ENCODE assay signal across 16 cellular contexts in the genomic region with DNA sequence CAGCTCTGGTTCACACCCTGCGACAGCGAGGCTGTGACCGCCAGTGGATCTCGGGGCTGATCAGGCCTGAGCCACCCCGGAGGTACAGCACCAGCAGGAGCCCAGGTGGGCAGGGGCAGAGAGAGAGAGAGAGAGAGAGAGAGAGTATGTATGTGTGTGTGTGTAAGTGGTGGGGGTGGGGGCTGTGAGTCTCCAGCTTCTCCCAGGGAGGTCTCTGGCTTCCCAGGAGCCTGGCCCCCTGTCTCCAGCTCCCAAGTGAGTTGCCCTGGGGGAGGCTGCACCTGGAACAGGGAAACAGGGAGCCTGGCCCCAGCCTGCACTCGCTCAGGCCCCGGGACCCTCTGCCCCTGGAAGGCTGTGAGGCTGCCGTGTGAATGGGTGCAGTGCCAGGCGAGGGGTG. TPM values are rescaled to one million over a fixed set of nuclear protein-coding genes. Genes with fewer than 3 reads are reported as not detected.
DNase-seq lines count a peak whose midpoint lies in the region; ATAC-seq, FAIRE-seq and TF ChIP-seq lines count a peak whose summit lies in the region.
"Had no signal": no experiment of that assay in that cellular context is flagged by ENCODE, and none has a peak within 500 bp of the region (broad histone marks: within the 10 kb centered on the region; RNA-seq: fewer than 3 reads in every experiment).

No MANE protein-coding gene starts in this region.

- peaks cover 2% of the 10 kb centered on the region for H3K27me3 Mint-ChIP-seq in H9 (ENCODE audit: low read depth)
- no peaks in the 10 kb centered on the region for H3K27me3 Mint-ChIP-seq in activated T-cell treated with anti-CD3 and anti-CD28 coated beads, Interleukin-2, amount 50 U/mL, for 72 hours (ENCODE audit: low read depth)

- peak overlapping the region in 2 of 3 donors; percentile 7 to 13 for H3K4me3 ChIP-seq in breast epithelium
- no peak overlapping the region for H3K4me3 ChIP-seq in mammary epithelial cell (replicated peaks in 1 of 3; ENCODE audit: insufficient read depth in 1 of 3, low read depth in 2 of 3, low read length in 3 of 3)
- no peak overlapping the region for H3K4me3 ChIP-seq in H1 (ENCODE audit: extremely low read depth in 1 of 4, insufficient read depth in 2 of 4, low read depth in 3 of 4, low read length in 4 of 4)
- peak overlapping the region in 1 of 3 donors; percentile 58 for H3K4me3 ChIP-seq in skeletal muscle tissue (ENCODE audit: low read length in 3 of 3)
- H3K4me3 ChIP-seq: MG63 had no signal

- H3K4ac ChIP-seq in H9 (ENCODE audit: low read depth, low read length) (no peak overlapping the region), H1 (replicated peaks; ENCODE audit: insufficient read length, low read depth, low read length) (no peak overlapping the region)

- H3K27ac ChIP-seq in breast epithelium (no peak overlapping the region), mammary epithelial cell (ENCODE audit: insufficient read depth, low read depth, low read length) (no peak overlapping the region), H9 (ENCODE audit: insufficient read length, low read depth, low read length) (no peak overlapping the region), H1 (ENCODE audit: low read depth, low read length) (no peak overlapping the region), skeletal muscle tissue (ENCODE audit: low read depth, low read length) (no peak overlapping the region)

- POLR2A ChIA-PET in H1 (lab: Charles Lee; ENCODE audit: partially characterized antibody): interaction anchor here (1.5 kb wide), 1 partner anchor 8 kb away, joined by 3 read pairs; no protein-coding TSS in a partner anchor

- H4K5ac ChIP-seq in H9 (ENCODE audit: insufficient read length, low read depth, low read length) (no peak overlapping the region), H1 (ENCODE audit: insufficient read length, low read depth, low read length) (no peak overlapping the region)

- peaks cover 4 to 5% of the 10 kb centered on the region in 2 donors for H3K4me1 ChIP-seq in breast epithelium
- peaks cover 3% of the 10 kb centered on the region for H3K4me1 ChIP-seq in mammary epithelial cell (ENCODE audit: insufficient read depth, low read length)
- no peaks in the 10 kb centered on the region for H3K4me1 ChIP-seq in H9 (ENCODE audit: insufficient read depth, low read length)
- no peaks in the 10 kb centered on the region for H3K4me1 ChIP-seq in H1 (replicated peaks in 1 of 4; ENCODE audit: control insufficient read depth in 3 of 4, insufficient read depth in 4 of 4, low read length in 3 of 4)
- peaks cover 53 to 70% (median 63%) of the 10 kb centered on the region in 3 donors for H3K4me1 ChIP-seq in skeletal muscle tissue (ENCODE audit: control insufficient read depth in 3 of 3, insufficient read depth in 3 of 3, low read length in 3 of 3)

- H4K20me1 ChIP-seq in mammary epithelial cell (ENCODE audit: insufficient read depth, low read length) (no peaks in the 10 kb centered on the region), H9 (ENCODE audit: control insufficient read depth, insufficient read depth, insufficient read length) (no peaks in the 10 kb centered on the region), H1 (replicated peaks in 1 of 2; ENCODE audit: control insufficient read depth in 1 of 2, insufficient read depth in 2 of 2, low read length in 2 of 2) (peaks cover 0 to 3% of the 10 kb centered on the region in 2 experiments)

- H3K9ac ChIP-seq in mammary epithelial cell (ENCODE audit: insufficient read depth, low read length) (no peak overlapping the region), H9 (ENCODE audit: extremely low read depth, insufficient read length, low read length) (no peak overlapping the region), H1 (replicated peaks in 1 of 4; ENCODE audit: extremely low read depth in 1 of 4, low read depth in 3 of 4, low read length in 3 of 4) (no peak overlapping the region), skeletal muscle tissue (ENCODE audit: low read depth in 1 of 3, low read length in 3 of 3) (peak overlapping the region; percentile 12 to 71 (median 45))

- intact Hi-C loops in breast epithelium (cut with DNase I; ENCODE audit: low total_unique reads): no loop called here
- intact Hi-C loops in mammary epithelial cell (cut with micrococcal nuclease): no loop called here

- no peak for FAIRE-seq in H1 (lab: Jason Lieb, UNC)
- FAIRE-seq: GM19239, H54 had no signal

- no peak overlapping the region for H3K18ac ChIP-seq in H9 (ENCODE audit: insufficient read length, low read depth, low read length)
- no peak overlapping the region for H3K18ac ChIP-seq in H1 (ENCODE audit: extremely low read depth, low read length)

- peak overlapping the region in 2 of 3 experiments; percentile 53 to 89; a peak in 2 of 7 replicates for H3K27ac Mint-ChIP-seq in H9
- H3K27ac Mint-ChIP-seq in activated T-cell treated with anti-CD3 and anti-CD28 coated beads, Interleukin-2, amount 50 U/mL, for 72 hours: no peak overlapping the region
- H3K27ac Mint-ChIP-seq: CD14-positive monocyte had no signal

- H3K14ac ChIP-seq in H9 (ENCODE audit: insufficient read depth, low read length): no peak overlapping the region; the same call in 1 of the 2 replicates
- no peak overlapping the region for H3K14ac ChIP-seq in H1 (ENCODE audit: insufficient read length)

- no peak overlapping the region for H3K4me3 Mint-ChIP-seq in H9
- H3K4me3 Mint-ChIP-seq in activated T-cell treated with anti-CD3 and anti-CD28 coated beads, Interleukin-2, amount 50 U/mL, for 72 hours: no peak overlapping the region
- H3K4me3 Mint-ChIP-seq: CD14-positive monocyte had no signal

- CTCF ChIA-PET in mammary epithelial cell (lab: Charles Lee; ENCODE audit: low non-redundant PET) (no interaction called here), H1 (lab: Charles Lee; ENCODE audit: partially characterized antibody) (interaction anchor here (0.7 to 1.8 kb wide), 4 partner anchors 11 to 504 kb away, joined by 3 to 5 read pairs (median 4); no protein-coding TSS in a partner anchor)

- H3K4me2 ChIP-seq in mammary epithelial cell (ENCODE audit: insufficient read depth, low read depth, low read length) (no peak overlapping the region), H9 (ENCODE audit: insufficient read depth, insufficient read length, low read length) (no peak overlapping the region), H1 (ENCODE audit: insufficient read depth in 1 of 2, low read depth in 2 of 2, low read length in 2 of 2) (no peak overlapping the region)

- H2BK5ac ChIP-seq in H9 (ENCODE audit: insufficient read length, low read length) (no peak overlapping the region), H1 (ENCODE audit: low read depth, low read length) (no peak overlapping the region)

- no peak overlapping the region for H2AK5ac ChIP-seq in H9 (ENCODE audit: insufficient read length, low read length)
- no peak overlapping the region for H2AK5ac ChIP-seq in H1 (ENCODE audit: low read depth, low read length)

- no peak for TF ChIP-seq EP300 in H1 (IDR thresholded peaks at IDR 0.05; ENCODE audit: borderline replicate concordance in 1 of 2, low read depth in 2 of 2, low read length in 2 of 2)

- H3K36me3 Mint-ChIP-seq in H9 (ENCODE audit: insufficient read depth in 1 of 3, low read depth in 3 of 3): no peaks in the 10 kb centered on the region
- no peaks in the 10 kb centered on the region for H3K36me3 Mint-ChIP-seq in activated T-cell treated with anti-CD3 and anti-CD28 coated beads, Interleukin-2, amount 50 U/mL, for 72 hours (ENCODE audit: insufficient read depth in 2 of 2)
- H3K36me3 Mint-ChIP-seq: CD14-positive monocyte had no signal

- H3K56ac ChIP-seq in H9 (ENCODE audit: insufficient read length, low read depth, low read length) (no peak overlapping the region), H1 (replicated peaks; ENCODE audit: insufficient read length, low read depth, low read length) (no peak overlapping the region)

- H2BK15ac ChIP-seq in H9 (ENCODE audit: low read depth, low read length) (no peak overlapping the region), H1 (ENCODE audit: low read length) (no peak overlapping the region)

- no peak for TF ChIP-seq POLR2A in breast epithelium (IDR thresholded peaks at IDR 0.05)
- TF ChIP-seq POLR2A in H1 (IDR thresholded peaks at IDR 0.05; ENCODE audit: control extremely low read depth in 1 of 2, low read depth in 2 of 2, low read length in 2 of 2): no peak

- dilution Hi-C loops in mammary epithelial cell (cut with HindIII; ENCODE audit: low sequenced_read_pairs): no loop called here

- H3K23ac ChIP-seq in H9 (ENCODE audit: insufficient read length, low read depth, low read length) (no peak overlapping the region), H1 (ENCODE audit: insufficient read length) (no peak overlapping the region)

- H2BK120ac ChIP-seq in H9 (ENCODE audit: low read depth, low read length, poor library complexity, severe bottlenecking) (no peak overlapping the region), H1 (replicated peaks; ENCODE audit: low read depth, low read length) (no peak overlapping the region)

- H3K23me2 ChIP-seq in H9 (ENCODE audit: insufficient read length, low read depth, low read length, poor library complexity, severe bottlenecking) (no peaks in the 10 kb centered on the region), H1 (ENCODE audit: low read depth, low read length) (peaks cover 3% of the 10 kb centered on the region; the same call in 1 of the 2 replicates)

- H2BK12ac ChIP-seq in H9 (ENCODE audit: insufficient read length, low read depth, low read length) (no peak overlapping the region), H1 (ENCODE audit: low read depth, low read length) (peak overlapping the region; percentile 17; the same call in 1 of the 2 replicates)

- no peaks in the 10 kb centered on the region for H3K9me3 ChIP-seq in breast epithelium
- no peaks in the 10 kb centered on the region for H3K9me3 ChIP-seq in mammary epithelial cell (replicated peaks; ENCODE audit: insufficient read depth, low read length)
- no peaks in the 10 kb centered on the region for H3K9me3 ChIP-seq in H9 (ENCODE audit: control insufficient read depth, low read depth, low read length)
- H3K9me3 ChIP-seq in H1 (ENCODE audit: insufficient read depth in 2 of 2, low read depth in 1 of 2, low read length in 1 of 2): no peaks in the 10 kb centered on the region
- no peaks in the 10 kb centered on the region for H3K9me3 ChIP-seq in skeletal muscle tissue (ENCODE audit: control insufficient read depth in 3 of 3, low read length in 3 of 3)
- H3K9me3 ChIP-seq: MG63 had no signal

- BruUV-seq in mammary epithelial cell (replicated peaks; lab: Mats Ljungman, UMichigan): no TSS peak

- H3K4me1 Mint-ChIP-seq in H9: peaks cover 0 to 4% of the 10 kb centered on the region in 2 experiments; a peak in 1 of 4 replicates
- no peaks in the 10 kb centered on the region for H3K4me1 Mint-ChIP-seq in activated T-cell treated with anti-CD3 and anti-CD28 coated beads, Interleukin-2, amount 50 U/mL, for 72 hours (ENCODE audit: low read depth)
- H3K4me1 Mint-ChIP-seq: CD14-positive monocyte had no signal

- H2AFZ ChIP-seq in mammary epithelial cell (ENCODE audit: low read depth, low read length) (no peak overlapping the region), H9 (ENCODE audit: low read length) (no peak overlapping the region), H1 (ENCODE audit: low read length) (no peak overlapping the region)

- H4K8ac ChIP-seq in H9 (replicated peaks; ENCODE audit: insufficient read length, low read depth, low read length) (no peak overlapping the region), H1 (ENCODE audit: extremely low read depth, insufficient read depth, low read length) (no peak overlapping the region; the same call in 1 of the 2 replicates)

- H3K79me2 ChIP-seq in mammary epithelial cell (ENCODE audit: insufficient read depth, low read length): no peaks in the 10 kb centered on the region
- no peaks in the 10 kb centered on the region for H3K79me2 ChIP-seq in H9 (ENCODE audit: insufficient read depth, low read length)
- no peaks in the 10 kb centered on the region for H3K79me2 ChIP-seq in H1 (ENCODE audit: control insufficient read depth in 1 of 2, insufficient read depth in 2 of 2, low read length in 2 of 2)

- H3K27me3 ChIP-seq in breast epithelium: peaks cover 0 to 55% of the 10 kb centered on the region in 2 donors
- H3K27me3 ChIP-seq in mammary epithelial cell (ENCODE audit: insufficient read depth, low read length): peaks cover 12% of the 10 kb centered on the region
- no peaks in the 10 kb centered on the region for H3K27me3 ChIP-seq in H9 (ENCODE audit: insufficient read depth, low read length)
- H3K27me3 ChIP-seq in H1 (replicated peaks in 1 of 4; ENCODE audit: control insufficient read depth in 3 of 4, extremely low read depth in 1 of 4, insufficient read depth in 3 of 4, low read length in 3 of 4): no peaks in the 10 kb centered on the region
- peaks cover 3 to 22% (median 19%) of the 10 kb centered on the region in 3 donors for H3K27me3 ChIP-seq in skeletal muscle tissue (ENCODE audit: control insufficient read depth in 3 of 3, insufficient read depth in 3 of 3, low read length in 3 of 3)
- H3K27me3 ChIP-seq: MG63 had no signal

- H3K36me3 ChIP-seq in breast epithelium (no peaks in the 10 kb centered on the region), mammary epithelial cell (ENCODE audit: insufficient read depth, low read length) (no peaks in the 10 kb centered on the region), H1 (ENCODE audit: control insufficient read depth in 2 of 4, insufficient read depth in 4 of 4, low read length in 3 of 4) (no peaks in the 10 kb centered on the region), skeletal muscle tissue (ENCODE audit: control insufficient read depth in 3 of 3, insufficient read depth in 3 of 3, low read length in 3 of 3) (no peaks in the 10 kb centered on the region)
- H3K36me3 ChIP-seq: MG63 had no signal

- DNase-seq in breast epithelium (ENCODE audit: low spot score in 2 of 2) (no peak), mammary epithelial cell (no peak), H9 (no peak), H1 (ENCODE audit: low read depth in 1 of 2, low spot score in 2 of 2) (no peak), NAMALWA (ENCODE audit: low spot score) (no peak)
- DNase-seq in activated T-cell treated with anti-CD3 and anti-CD28 coated beads, Interleukin-2, amount 50 U/mL, for 72 hours: no peak
- DNase-seq: Karpas-422, MG63, NCI-H82, PC-3 had no signal

- H3T11ph ChIP-seq in H9 (ENCODE audit: low read length): no peak overlapping the region

- no peak for TF ChIP-seq RAD21 in H1 (IDR thresholded peaks at IDR 0.05 in 1 of 2, conservative IDR thresholded peaks at IDR 0.05 in 1 of 2; ENCODE audit: low read depth in 2 of 2, low read length in 2 of 2)

- no peak overlapping the region for H2BK20ac ChIP-seq in H9 (ENCODE audit: low read depth, low read length, poor library complexity, severe bottlenecking)
- no peak overlapping the region for H2BK20ac ChIP-seq in H1 (ENCODE audit: low read length)

- WGBS in mammary epithelial cell (ENCODE audit: low coverage, missing lambda C conversion rate): 66% methylated on average over 5 of the region's 9 CpGs
- no CpG with 5 or more reads among the region's 9 CpGs for WGBS in H9 (ENCODE audit: extremely low coverage, insufficient read length, low lambda C conversion rate)
- WGBS in H1 (ENCODE audit: extremely low coverage in 1 of 2, insufficient coverage in 1 of 2, insufficient read length in 1 of 2, insufficient replicate concordance in 2 of 2, low coverage in 1 of 2, low lambda C conversion rate in 2 of 2, missing lambda C conversion rate in 1 of 2), 2 experiments: 92% methylated on average over 9 of the region's 9 CpGs; no CpG with 5 or more reads in 1 of the 2 experiments

- in situ Hi-C loops in mammary epithelial cell (cut with MboI; ENCODE audit: low sequenced_read_pairs in 2 of 2): no loop called here

- H3K79me1 ChIP-seq in H9 (ENCODE audit: insufficient read depth, low read depth, low read length, poor library complexity, severe bottlenecking): no peaks in the 10 kb centered on the region
- H3K79me1 ChIP-seq in H1 (ENCODE audit: low read depth, low read length): no peaks in the 10 kb centered on the region

- no peak for ATAC-seq in HG02642 (IDR thresholded peaks at IDR 0.05; ENCODE audit: poor library complexity, unreplicated experiment)
- no peak for ATAC-seq in activated T-cell treated with anti-CD3 and anti-CD28 coated beads, Interleukin-2, amount 50 U/mL, for 72 hours (replicated peaks in 1 of 2)
- ATAC-seq: PC-3 had no signal

- H4K91ac ChIP-seq in H9 (ENCODE audit: insufficient read length, low read depth, low read length): no peak overlapping the region
- H4K91ac ChIP-seq in H1 (replicated peaks; ENCODE audit: insufficient read length, low read length): no peak overlapping the region

- TF ChIP-seq CTCF in breast epithelium (IDR thresholded peaks at IDR 0.05) (no peak), mammary epithelial cell (conservative IDR thresholded peaks at IDR 0.05 in 1 of 2, IDR thresholded peaks at IDR 0.05 in 1 of 2; ENCODE audit: extremely low read depth in 1 of 2, insufficient read depth in 1 of 2, low read depth in 1 of 2, low read length in 2 of 2) (no peak), H9 (conservative IDR thresholded peaks at IDR 0.05) (no peak), H1 (IDR thresholded peaks at IDR 0.05; ENCODE audit: control extremely low read depth in 1 of 3, insufficient read depth in 1 of 3, low read depth in 1 of 3, low read length in 3 of 3) (no peak)

- no peaks in the 10 kb centered on the region; a peak in 1 of 5 replicates for H3K9me3 Mint-ChIP-seq in H9
- H3K9me3 Mint-ChIP-seq in activated T-cell treated with anti-CD3 and anti-CD28 coated beads, Interleukin-2, amount 50 U/mL, for 72 hours: no peaks in the 10 kb centered on the region
- H3K9me3 Mint-ChIP-seq: CD14-positive monocyte had no signal

RNA-seq across cellular contexts. Expression of a gene that starts 2.0 kb away (rescaled TPM):
- total RNA-seq in breast epithelium (10 to 100 TPM in 1 of 3 donors, 1 to 10 TPM in 2; 1.3 to 32.3 (median 4.2) TPM), mammary epithelial cell (not detected), H9 (2021) (not detected in 2 replicates), skeletal muscle tissue (3.7 TPM)
- polyA plus RNA-seq in mammary epithelial cell (not detected), H1 (2011; rRNA removed) (not detected in 2 replicates)
- polyA minus RNA-seq in mammary epithelial cell: not detected
- not detected in 2 replicates for total RNA-seq in H1 (2021; fragmentation: NEBNext Ultra II Directional; extraction: Animal tissue kit (Norgen Biotek cat#: 25700))
- polyA plus RNA-seq in H1 (2011; cell fraction: cytosol; rRNA removed): not detected
- not detected for polyA plus RNA-seq in H1 (2011; cell fraction: nucleus; rRNA removed)
- not detected in 4 replicates for polyA plus RNA-seq in H1 (2012, experiment 1 of 2)
- not detected for polyA plus RNA-seq in H1 (2012, experiment 2 of 2)
- not detected for polyA plus RNA-seq in H1 (2013, experiment 1 of 2)
- not detected for polyA plus RNA-seq in H1 (2013, experiment 2 of 2)
- not detected in 2 replicates for polyA minus RNA-seq in H1 (2011; rRNA and poly(A)+ RNA removed)
- polyA minus RNA-seq in H1 (2011; cell fraction: cytosol; rRNA and poly(A)+ RNA removed): not detected
- not detected for polyA minus RNA-seq in H1 (2011; cell fraction: nucleus; rRNA and poly(A)+ RNA removed)
- total RNA-seq in activated T-cell treated with anti-CD3 and anti-CD28 coated beads, Interleukin-2, amount 50 U/mL, for 72 hours: not detected
- total RNA-seq: A172, PC-3 had no signal
- polyA plus RNA-seq: CD14-positive monocyte had no signal

RNA-seq across cellular contexts. Expression of a gene that starts 23.1 kb away (rescaled TPM):
- total RNA-seq in breast epithelium (not detected), mammary epithelial cell (under 1 TPM in 1 of 2 donors, not detected in 1; 0.68 TPM), H9 (2021) (11.1 and 11.4 TPM in 2 replicates), skeletal muscle tissue (1.0 TPM)
- polyA plus RNA-seq in mammary epithelial cell (not detected), H1 (2011; rRNA removed) (4.0 and 4.6 TPM in 2 replicates)
- 1.9 TPM for polyA minus RNA-seq in mammary epithelial cell
- 2.9 TPM in 2 replicates for total RNA-seq in H1 (2021; fragmentation: NEBNext Ultra II Directional; extraction: Animal tissue kit (Norgen Biotek cat#: 25700))
- polyA plus RNA-seq in H1 (2011; cell fraction: cytosol; rRNA removed): 3.7 TPM
- polyA plus RNA-seq in H1 (2011; cell fraction: nucleus; rRNA removed): 4.6 TPM
- 1.7 to 6.0 TPM (median 4.1 TPM) in 4 replicates for polyA plus RNA-seq in H1 (2012, experiment 1 of 2)
- polyA plus RNA-seq in H1 (2012, experiment 2 of 2): 1.8 TPM
- polyA plus RNA-seq in H1 (2013, experiment 1 of 2): 1.8 TPM
- 1.9 TPM for polyA plus RNA-seq in H1 (2013, experiment 2 of 2)
- polyA minus RNA-seq in H1 (2011; rRNA and poly(A)+ RNA removed): 1.1 and 3.6 TPM in 2 replicates
- 2.4 TPM for polyA minus RNA-seq in H1 (2011; cell fraction: cytosol; rRNA and poly(A)+ RNA removed)
- polyA minus RNA-seq in H1 (2011; cell fraction: nucleus; rRNA and poly(A)+ RNA removed): 3.4 TPM
- total RNA-seq in activated T-cell treated with anti-CD3 and anti-CD28 coated beads, Interleukin-2, amount 50 U/mL, for 72 hours: under 1 TPM in 1 of 2 donors, not detected in 1; 0.46 TPM
- total RNA-seq: A172, PC-3 had no signal
- polyA plus RNA-seq: CD14-positive monocyte had no signal

Comparison
In these comparisons a context has a peak if more than half of its experiments do, and no peak if none do; other contexts are left out.
1. H3K4me3 ChIP-seq: peak in breast epithelium (2 of 3); none in mammary epithelial cell (0 of 3) and H1 (0 of 4).
2. H3K9ac ChIP-seq: peak in skeletal muscle tissue (3 of 3); none in mammary epithelial cell (single experiment), H9 (single experiment) and H1 (0 of 4).